8 cellular contexts compared by ENCODE assay signal in the genomic region with DNA sequence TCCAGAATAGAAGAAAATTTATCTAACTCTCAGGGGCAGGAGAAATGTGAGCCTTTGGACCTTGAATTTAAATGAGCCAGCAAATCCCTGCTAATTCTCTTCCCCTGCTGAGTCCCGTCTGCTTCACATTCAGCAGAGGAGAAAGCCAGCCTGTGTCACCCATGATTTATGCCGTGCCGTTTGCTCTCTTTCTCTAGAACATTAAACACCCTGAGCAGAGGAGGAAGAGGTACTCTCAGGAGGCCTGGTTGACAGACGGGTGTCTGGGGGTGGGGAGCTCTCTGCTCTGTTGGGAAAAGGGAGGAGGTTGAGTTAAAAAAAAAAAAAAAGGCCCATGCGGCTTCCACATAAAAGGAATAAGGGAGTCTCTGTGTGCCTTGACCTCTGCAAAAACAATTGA. TPM values are rescaled to one million over a fixed set of nuclear protein-coding genes. Genes with fewer than 3 reads are reported as not detected.
DNase-seq lines count a peak whose midpoint lies in the region; ATAC-seq, FAIRE-seq and TF ChIP-seq lines count a peak whose summit lies in the region.

No MANE protein-coding gene starts in this region.

- no peaks in the 10 kb centered on the region for H3K79me2 ChIP-seq in GM12878 (ENCODE audit: control insufficient read depth, insufficient read depth, low read length)

- CTCF ChIA-PET in GM12878 (lab: Yijun Ruan, JAX) = no interaction called here

- BruUV-seq in GM12878 (replicated peaks; lab: Mats Ljungman, UMichigan) = no TSS peak

- POLR2A ChIA-PET in GM12878 (lab: Charles Lee) = no interaction called here

- H3K9me3 ChIP-seq in GM12878 (replicated peaks; ENCODE audit: control insufficient read depth, insufficient read depth, low read length) (no peaks in the 10 kb centered on the region), mucosa of descending colon (no peaks in the 10 kb centered on the region), vagina (no peaks in the 10 kb centered on the region), transverse colon (no peaks in the 10 kb centered on the region)

- no peak for ATAC-seq in GM12878
- ATAC-seq in mucosa of descending colon = peak; percentile 67
- ATAC-seq in HG02970 (IDR thresholded peaks at IDR 0.05; ENCODE audit: low FRiP score, unreplicated experiment) = no peak

- H3K27me3 ChIP-seq in GM12878 (replicated peaks in 1 of 2; ENCODE audit: control insufficient read depth in 2 of 2, insufficient read depth in 2 of 2, low read length in 1 of 2) (no peaks in the 10 kb centered on the region), vagina (no peaks in the 10 kb centered on the region), transverse colon (no peaks in the 10 kb centered on the region)

- H3K4me2 ChIP-seq in GM12878 (ENCODE audit: control insufficient read depth, insufficient read depth) = no peak overlapping the region

- peak overlapping the region; percentile 61 for H2AFZ ChIP-seq in GM12878 (ENCODE audit: control insufficient read depth, low read depth, low read length)

- 0 out of 2 replicates have a peak, but pooled peaks cover 4% of the 10 kb centered on the region for H3K4me1 ChIP-seq in GM12878 (ENCODE audit: control insufficient read depth, insufficient read depth, low read length)
- H3K4me1 ChIP-seq in mucosa of descending colon (ENCODE audit: low read depth) = no peaks in the 10 kb centered on the region
- no peaks in the 10 kb centered on the region for H3K4me1 ChIP-seq in vagina
- peaks cover 0 to 7% (median 0%) of the 10 kb centered on the region in 4 donors for H3K4me1 ChIP-seq in transverse colon

- DNase-seq in COLO668 (lab: John Stamatoyannopoulos, UW; ENCODE audit: unreplicated experiment) (peak; percentile 9), NCI-H187 (lab: John Stamatoyannopoulos, UW) (peak; percentile 34 to 44), GM12878 (ENCODE audit: low read depth, low spot score) (no peak), mucosa of descending colon (no peak), vagina (ENCODE audit: extremely low spot score in 2 of 2) (no peak), transverse colon (no peak)
- DNase-seq in activated CD4-positive, CD25-positive, alpha-beta regulatory T cell treated with anti-CD3 and anti-CD28 coated beads, Interleukin-2, amount 50 U/mL, for 72 hours = no peak

- TF ChIP-seq EP300 in GM12878 (IDR thresholded peaks at IDR 0.05; ENCODE audit: borderline replicate concordance in 1 of 2, control insufficient read depth in 1 of 2, low read depth in 2 of 2, low read length in 2 of 2) (no peak), transverse colon (IDR thresholded peaks at IDR 0.05; ENCODE audit: low read depth) (no peak)

- TF ChIP-seq RAD21 in GM12878 (IDR thresholded peaks at IDR 0.05; ENCODE audit: insufficient read depth, low read depth, low read length) = no peak

- in situ Hi-C loops in GM12878 (cut with MboI) = no loop called here
- in situ Hi-C loops in transverse colon (cut with MboI; ENCODE audit: low pct_ligation_motif_present in 1 of 4, low pct_unique_long_range_greater_than_20kb in 1 of 4, low sequenced_read_pairs in 3 of 4) = no loop called here

- WGBS in GM12878 (ENCODE audit: insufficient coverage, insufficient replicate concordance, low lambda C conversion rate, missing lambda C conversion rate) = 22% methylated on average over 5 of the region's 5 CpGs
- WGBS in transverse colon (ENCODE audit: low coverage in 1 of 2), 2 donors = 25 to 40% methylated on average over 4 to 5 of the region's 5 CpGs

- H3K36me3 ChIP-seq in GM12878 (ENCODE audit: control insufficient read depth in 2 of 2, insufficient read depth in 2 of 2, low read length in 1 of 2) (no peaks in the 10 kb centered on the region), mucosa of descending colon (ENCODE audit: low read depth) (no peaks in the 10 kb centered on the region), vagina (no peaks in the 10 kb centered on the region), transverse colon (no peaks in the 10 kb centered on the region)

- no peak overlapping the region for H3K4me3 ChIP-seq in GM12878
- H3K4me3 ChIP-seq in mucosa of descending colon = no peak overlapping the region
- no peak overlapping the region for H3K4me3 ChIP-seq in vagina
- no peak overlapping the region for H3K4me3 ChIP-seq in transverse colon

- FAIRE-seq in GM12878 (lab: Jason Lieb, UNC) = no peak

- SMC1A ChIA-PET in GM12878 (lab: Charles Lee; ENCODE audit: uncharacterized antibody, unreplicated experiment) = interaction anchor here (0.7 to 1.1 kb wide), 3 partner anchors 10 to 109 kb away, joined by 3 read pairs; no protein-coding TSS in a partner anchor

- H3K9ac ChIP-seq in GM12878 (ENCODE audit: control insufficient read depth, insufficient read depth, low read length) = no peak overlapping the region

- intact Hi-C loops in GM12878 (cut with micrococcal nuclease; ENCODE audit: unreplicated experiment) = no loop called here
- intact Hi-C loops in mucosa of descending colon (cut with DNase I, micrococcal nuclease) = no loop called here
- intact Hi-C loops in vagina (cut with DNase I) = no loop called here
- intact Hi-C loops in transverse colon (cut with DNase I; ENCODE audit: low total_unique reads) = no loop called here

- RAD21 ChIA-PET in GM12878 (lab: Charles Lee; ENCODE audit: unreplicated experiment) = no interaction called here

- no peaks in the 10 kb centered on the region for H4K20me1 ChIP-seq in GM12878 (ENCODE audit: control insufficient read depth, insufficient read depth)

- H3K27ac ChIP-seq in GM12878 (ENCODE audit: control insufficient read depth, insufficient read depth) (no peak overlapping the region), vagina (no peak overlapping the region), transverse colon (no peak overlapping the region)

- TF ChIP-seq POLR2A in GM12878 (IDR thresholded peaks at IDR 0.05; ENCODE audit: low read depth, low read length) = no peak
- TF ChIP-seq POLR2A in vagina (IDR thresholded peaks at IDR 0.05) = no peak
- no peak for TF ChIP-seq POLR2A in transverse colon (IDR thresholded peaks at IDR 0.05)

- TF ChIP-seq CTCF in GM12878 (IDR thresholded peaks at IDR 0.05 in 2 of 3, conservative IDR thresholded peaks at IDR 0.05 in 1 of 3; ENCODE audit: control insufficient read depth in 2 of 3, extremely low read depth in 1 of 3, insufficient read depth in 1 of 3, low read depth in 3 of 3, low read length in 3 of 3) (no peak), mucosa of descending colon (IDR thresholded peaks at IDR 0.05) (no peak), vagina (IDR thresholded peaks at IDR 0.05) (no peak), transverse colon (IDR thresholded peaks at IDR 0.05) (no peak)

RNA-seq across cellular contexts. Expression of gene MTMR3, which starts 11.3 kb away (rescaled TPM):
- total RNA-seq in GM12878 (2013; cell fraction: nucleolus; rRNA removed) = 117 and 123 TPM in 2 replicates
- total RNA-seq in GM12878 (2014; rRNA removed) = 11.2 and 13.5 TPM in 2 replicates
- total RNA-seq in GM12878 (2014; rRNA removed; fragmentation: Illumina TruSeq; extraction: Trizol) = 8.7 and 9.0 TPM in 2 replicates
- total RNA-seq in GM12878 (2021) = 17.5 and 23.7 TPM in 2 replicates
- polyA plus RNA-seq in GM12878 (2011; ENCODE audit: low read depth) = 7.3 TPM
- polyA plus RNA-seq in GM12878 (2011; rRNA removed) = 15.6 and 23.6 TPM in 2 replicates
- polyA plus RNA-seq in GM12878 (2011; cell fraction: cytosol; rRNA removed) = 16.2 and 19.9 TPM in 2 replicates
- polyA plus RNA-seq in GM12878 (2011; cell fraction: nucleus; rRNA removed) = 99.0 and 124 TPM in 2 replicates
- polyA plus RNA-seq in GM12878 (2012) = 11.0 and 11.9 TPM in 2 replicates
- 9.6 and 14.2 TPM in 2 replicates for polyA plus RNA-seq in GM12878 (2014; fragmentation: Illumina TruSeq; extraction: Trizol)
- 1 to 10 TPM; 1.4 to 1.9 TPM for polyA plus RNA-seq in GM12878 (2014; fragmentation: Nextera tagmentation; extraction: Ambion mirVana)
- 13.1 and 13.8 TPM in 2 replicates for polyA plus RNA-seq in GM12878 (2014; rRNA removed)
- 1 to 10 TPM; 9.6 to 9.9 TPM for polyA plus RNA-seq in GM12878 (2016; fragmentation: Nextera tagmentation; extraction: Ambion mirVana)
- polyA minus RNA-seq in GM12878 (2011; rRNA and poly(A)+ RNA removed) = 37.7 and 44.5 TPM in 2 replicates
- polyA minus RNA-seq in GM12878 (2011; cell fraction: cytosol; rRNA and poly(A)+ RNA removed) = 9.6 and 12.4 TPM in 2 replicates
- 22.4 and 46.2 TPM in 2 replicates for polyA minus RNA-seq in GM12878 (2011; cell fraction: nucleus; rRNA and poly(A)+ RNA removed)
- total RNA-seq in mucosa of descending colon = 10 to 100 TPM; 47.7 to 59.8 (median 54.4) TPM
- 66.8 TPM for total RNA-seq in vagina
- total RNA-seq in transverse colon = 10 to 100 TPM; 52.5 to 92.7 (median 70.2) TPM

RNA-seq across cellular contexts. Expression of gene ASCC2, which starts 33.6 kb away (rescaled TPM):
- 109 and 129 TPM in 2 replicates for total RNA-seq in GM12878 (2013; cell fraction: nucleolus; rRNA removed)
- total RNA-seq in GM12878 (2014; rRNA removed) (37.4 and 47.0 TPM in 2 replicates), GM12878 (2014; rRNA removed; fragmentation: Illumina TruSeq; extraction: Trizol) (38.3 and 39.1 TPM in 2 replicates), GM12878 (2021) (62.1 and 67.9 TPM in 2 replicates), mucosa of descending colon (10 to 100 TPM; 61.3 to 81.0 (median 63.5) TPM), vagina (62.6 TPM), transverse colon (10 to 100 TPM; 46.8 to 69.4 (median 62.2) TPM)
- polyA plus RNA-seq in GM12878 (2011; ENCODE audit: low read depth) = 30.0 TPM
- polyA plus RNA-seq in GM12878 (2011; rRNA removed) (27.1 and 53.0 TPM in 2 replicates), GM12878 (2014; fragmentation: Illumina TruSeq; extraction: Trizol) (51.0 and 60.1 TPM in 2 replicates), GM12878 (2014; fragmentation: Nextera tagmentation; extraction: Ambion mirVana) (1 to 10 TPM; 5.3 to 6.4 TPM), GM12878 (2014; rRNA removed) (60.7 and 61.9 TPM in 2 replicates), GM12878 (2016; fragmentation: Nextera tagmentation; extraction: Ambion mirVana) (10 to 100 TPM; 89.0 to 91.4 TPM)
- polyA plus RNA-seq in GM12878 (2011; cell fraction: cytosol; rRNA removed) = 60.6 and 63.1 TPM in 2 replicates
- polyA plus RNA-seq in GM12878 (2011; cell fraction: nucleus; rRNA removed) = 87.3 and 103 TPM in 2 replicates
- polyA plus RNA-seq in GM12878 (2012) = 42.4 and 48.3 TPM in 2 replicates
- 63.0 and 100 TPM in 2 replicates for polyA minus RNA-seq in GM12878 (2011; rRNA and poly(A)+ RNA removed)
- 22.6 and 28.3 TPM in 2 replicates for polyA minus RNA-seq in GM12878 (2011; cell fraction: cytosol; rRNA and poly(A)+ RNA removed)
- polyA minus RNA-seq in GM12878 (2011; cell fraction: nucleus; rRNA and poly(A)+ RNA removed) = 49.1 and 96.4 TPM in 2 replicates

Comparison
In these comparisons a context has a peak if more than half of its experiments do, and no peak if none do; other contexts are left out.
1. DNase-seq: peak in COLO668 (single experiment) and NCI-H187 (2 of 2); none in GM12878 (single experiment), mucosa of descending colon (0 of 3), vagina (0 of 2), activated CD4-positive, CD25-positive, alpha-beta regulatory T cell treated with anti-CD3 and anti-CD28 coated beads, Interleukin-2, amount 50 U/mL, for 72 hours (single experiment) and transverse colon (single experiment).